In the genomic region with DNA sequence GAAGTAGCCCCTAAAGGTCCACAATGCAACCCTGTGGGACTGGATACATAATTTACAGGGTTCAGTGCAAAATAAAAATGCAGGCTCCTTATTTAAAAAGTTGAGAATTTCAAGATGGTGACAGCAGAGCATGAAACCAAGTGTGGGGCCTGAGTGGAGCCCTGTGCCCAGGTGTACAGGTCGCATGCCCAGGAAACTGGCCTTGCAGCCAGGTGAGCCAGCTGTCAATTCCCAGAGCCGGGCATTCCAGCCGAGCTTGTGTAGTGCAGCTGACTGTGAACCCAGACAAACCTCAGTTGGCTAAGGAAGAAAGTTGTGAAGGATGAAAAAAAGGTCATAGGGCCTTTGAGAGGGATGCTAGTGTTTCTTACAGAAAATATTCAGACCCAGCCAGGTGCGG, we compare ENCODE assay signal across 33 cellular contexts. TPM values are rescaled to one million over a fixed set of nuclear protein-coding genes. Genes with fewer than 3 reads are reported as not detected.
"Had no signal": no experiment of that assay in that cellular context is flagged by ENCODE, and none has a peak within 500 bp of the region (broad histone marks: within the 10 kb centered on the region; RNA-seq: fewer than 3 reads in every experiment).

No MANE protein-coding gene starts in this region.

- H3K4me1 ChIP-seq: breast epithelium, colonic mucosa had no signal

- H3K27me3 ChIP-seq: adrenal gland, breast epithelium, cardiac muscle cell, colonic mucosa, esophagus squamous epithelium had no signal

- DNase-seq: activated B cell treated with CpG ODN at 0.5 μM for 24 hours; activated CD4-positive, alpha-beta T cell treated with anti-CD3 and anti-CD28 coated beads for 48 hours; activated CD4-positive, alpha-beta T cell treated with anti-CD3 and anti-CD28 coated beads, Interleukin-2, amount 50 U/mL, for 1 hour; activated CD4-positive, alpha-beta T cell treated with anti-CD3 and anti-CD28 coated beads, Interleukin-2, amount 50 U/mL, for 48 hours; activated CD8-positive, alpha-beta memory T cell treated with anti-CD3 and anti-CD28 coated beads for 24 hours; activated CD8-positive, alpha-beta T cell treated with anti-CD3 and anti-CD28 coated beads for 36 hours; activated effector memory CD4-positive, alpha-beta T cell treated with Interleukin-2 at 50 U/mL for 16 hours; activated naive CD4-positive, alpha-beta T cell treated with anti-CD3 and anti-CD28 coated beads for 36 hours; activated naive CD8-positive, alpha-beta T cell treated with anti-CD3 and anti-CD28 coated beads for 36 hours; activated naive CD8-positive, alpha-beta T cell treated with anti-CD3 and anti-CD28 coated beads, Interleukin-2, amount 50 U/mL, for 24 hours; activated T-cell treated with anti-CD3 and anti-CD28 coated beads, Interleukin-2, amount 50 U/mL, for 4 hours; amygdala; aorta; central memory CD4-positive, alpha-beta T cell; cerebellar nuclear complex; colonic mucosa; effector CD8-positive, alpha-beta T cell; esophagus squamous epithelium; foreskin melanocyte; head of caudate nucleus; T-cell; T1000; WERI-Rb-1 had no signal

- ATAC-seq: activated CD4-positive, CD25-positive, alpha-beta regulatory T cell treated with anti-CD3 and anti-CD28 coated beads, Interleukin-2, amount 50 U/mL, for 24 hours; activated CD8-positive, alpha-beta T cell treated with anti-CD3 and anti-CD28 coated beads for 36 hours; activated naive CD8-positive, alpha-beta T cell treated with anti-CD3 and anti-CD28 coated beads, Interleukin-2, amount 50 U/mL, for 24 hours; activated T-cell treated with anti-CD3 and anti-CD28 coated beads, Interleukin-2, amount 50 U/mL, for 4 hours; activated T-helper 17 cell treated with anti-CD3 and anti-CD28 coated beads, Interleukin-2, amount 50 U/mL, for 72 hours; T-cell had no signal

- H3K4me3 ChIP-seq: adrenal gland, breast epithelium, cardiac muscle cell, colonic mucosa, esophagus squamous epithelium had no signal

- H3K36me3 ChIP-seq: adrenal gland, breast epithelium, cardiac muscle cell, colonic mucosa, esophagus squamous epithelium, WERI-Rb-1 had no signal

- H3K27ac ChIP-seq: adrenal gland, cardiac muscle cell, colonic mucosa, epithelial cell of prostate, esophagus squamous epithelium, WERI-Rb-1 had no signal

- H3K9me3 ChIP-seq: adrenal gland, breast epithelium, colonic mucosa, esophagus squamous epithelium had no signal

- FAIRE-seq: endometrium, endothelial cell of umbilical vein had no signal

RNA-seq across cellular contexts. Expression of gene PLA1A, which starts 35.1 kb away (rescaled TPM):
- total RNA-seq: activated CD8-positive, alpha-beta T cell treated with anti-CD3 and anti-CD28 coated beads for 36 hours; activated naive CD8-positive, alpha-beta T cell treated with anti-CD3 and anti-CD28 coated beads for 36 hours; activated T-cell treated with anti-CD3 and anti-CD28 coated beads, Interleukin-2, amount 50 U/mL, for 4 hours; cardiac muscle cell; endothelial cell of umbilical vein; fibroblast of villous mesenchyme; T-cell had no signal
- polyA plus RNA-seq: fibroblast of lung had no signal
